8 cellular contexts compared by ENCODE assay signal in the genomic region with DNA sequence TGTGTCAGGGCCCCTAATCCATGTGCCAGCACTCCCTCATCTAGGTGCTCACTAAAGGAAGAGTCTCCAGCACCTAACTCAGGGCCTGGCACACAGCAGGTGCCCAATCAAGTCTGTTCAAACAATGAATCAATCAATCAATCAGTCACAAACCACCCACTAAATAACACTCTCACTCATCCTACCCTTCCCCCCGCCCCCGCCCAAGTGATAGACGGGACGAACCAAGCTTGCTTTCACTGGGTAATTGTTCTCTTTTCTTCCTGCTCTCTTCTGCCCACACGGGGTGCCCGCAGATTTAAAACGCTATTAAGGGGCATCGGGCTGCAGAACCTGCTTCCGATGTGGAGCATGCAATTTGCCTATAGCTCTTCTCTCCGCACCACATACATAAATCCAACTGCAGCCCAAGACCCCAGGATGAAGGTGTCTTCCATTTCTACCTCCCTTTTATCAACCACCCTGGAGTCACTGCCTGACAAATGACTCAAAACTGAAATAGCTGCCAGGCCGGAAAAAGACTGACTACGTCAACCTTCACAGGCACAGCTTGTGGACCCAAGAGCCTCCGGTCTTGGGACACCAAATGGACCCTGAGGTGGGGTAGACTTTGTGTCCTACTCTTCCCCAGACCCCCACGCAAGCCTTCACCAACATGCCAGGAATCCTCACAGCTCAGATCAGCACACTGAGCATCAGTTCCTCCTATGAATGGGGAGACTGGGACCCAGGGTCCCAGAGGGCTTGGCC. TPM values are rescaled to one million over a fixed set of nuclear protein-coding genes. Genes with fewer than 3 reads are reported as not detected.
DNase-seq lines count a peak whose midpoint lies in the region; ATAC-seq and TF ChIP-seq lines count a peak whose summit lies in the region.

No MANE protein-coding gene starts in this region.

- CTCF ChIA-PET in HEK293T (lab: Yijun Ruan, JAX): interaction anchor here (1.8 kb wide), 1 partner anchor 48 kb away, joined by 8 read pairs; no protein-coding TSS in a partner anchor

- DNase-seq in HEK293T (ENCODE audit: extremely low spot score) (no peak), lower leg skin (ENCODE audit: low spot score in 2 of 2) (no peak), NCI-H1092 treated with DMSO at 0.1 percent for 48 hours (lab: John Stamatoyannopoulos, UW) (no peak)
- DNase-seq in activated T-cell treated with anti-CD3 and anti-CD28 coated beads, Interleukin-2, amount 50 U/mL, for 48 hours: peak; percentile 57 to 61
- DNase-seq in stimulated activated CD8-positive, alpha-beta memory T cell treated with anti-CD3 and anti-CD28 coated beads, Interleukin-4, amount 100 ng/mL, for 48 hours: peak; percentile 36

- H3K9me3 ChIP-seq in iPS-15b (ENCODE audit: control insufficient read depth, insufficient read depth, low read length): no peaks in the 10 kb centered on the region

- 54 to 66% methylated on average over 14 of the region's 14 CpGs for WGBS in lower leg skin, 2 donors

- H3K9ac ChIP-seq in iPS-15b (ENCODE audit: low read depth, low read length): no peak overlapping the region

- H3K4me3 ChIP-seq in iPS-15b (ENCODE audit: low read depth, low read length) (peak overlapping the region; percentile 85), lower leg skin (ENCODE audit: low read depth, poor library complexity, severe bottlenecking) (no peak overlapping the region)

- POLR2A ChIA-PET in HEK293T (lab: Yijun Ruan, JAX): interaction anchor here (1.1 to 1.4 kb wide), 2 partner anchors 7 to 15 kb away, joined by 3 to 6 read pairs; no protein-coding TSS in a partner anchor

- peaks cover 16% of the 10 kb centered on the region for H3K4me1 ChIP-seq in iPS-15b (ENCODE audit: control insufficient read depth, insufficient read depth, low read length)

- ATAC-seq in GM19397 (IDR thresholded peaks at IDR 0.05; ENCODE audit: unreplicated experiment) (no peak), HG03280 (IDR thresholded peaks at IDR 0.05; ENCODE audit: unreplicated experiment) (no peak)

- H3K36me3 ChIP-seq in iPS-15b (ENCODE audit: control insufficient read depth, insufficient read depth, low read length): peaks cover 4% of the 10 kb centered on the region

- H3K27me3 ChIP-seq in iPS-15b (ENCODE audit: control insufficient read depth, insufficient read depth, low read length): peaks cover 13% of the 10 kb centered on the region

- intact Hi-C loops in lower leg skin (cut with DNase I; ENCODE audit: low total_unique reads): no loop called here

- TF ChIP-seq POLR2A in lower leg skin (IDR thresholded peaks at IDR 0.05): no peak

- no peak for TF ChIP-seq CTCF in lower leg skin (IDR thresholded peaks at IDR 0.05)

TF ChIP-seq in HEK293T, 16 proteins besides CTCF, POLR2A, EP300 and RAD21:
- TF ChIP-seq ZNF384 (IDR thresholded peaks at IDR 0.05) (no peak), HDGF (IDR thresholded peaks at IDR 0.05; ENCODE audit: borderline replicate concordance) (no peak)
- TF ChIP-seq, protein P1, sequence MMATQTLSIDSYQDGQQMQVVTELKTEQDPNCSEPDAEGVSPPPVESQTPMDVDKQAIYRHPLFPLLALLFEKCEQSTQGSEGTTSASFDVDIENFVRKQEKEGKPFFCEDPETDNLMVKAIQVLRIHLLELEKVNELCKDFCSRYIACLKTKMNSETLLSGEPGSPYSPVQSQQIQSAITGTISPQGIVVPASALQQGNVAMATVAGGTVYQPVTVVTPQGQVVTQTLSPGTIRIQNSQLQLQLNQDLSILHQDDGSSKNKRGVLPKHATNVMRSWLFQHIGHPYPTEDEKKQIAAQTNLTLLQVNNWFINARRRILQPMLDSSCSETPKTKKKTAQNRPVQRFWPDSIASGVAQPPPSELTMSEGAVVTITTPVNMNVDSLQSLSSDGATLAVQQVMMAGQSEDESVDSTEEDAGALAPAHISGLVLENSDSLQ (IDR thresholded peaks at IDR 0.05): peak; percentile 38; the same call in 1 of the 2 replicates

RNA-seq across cellular contexts. Expression of gene KLHL25, which starts 1.7 kb away (rescaled TPM):
- total RNA-seq in lower leg skin: 10 to 100 TPM; 13.9 to 29.0 (median 21.4) TPM

Comparison
In these comparisons a context has a peak if more than half of its experiments do, and no peak if none do; other contexts are left out.
1. DNase-seq: peak in activated T-cell treated with anti-CD3 and anti-CD28 coated beads, Interleukin-2, amount 50 U/mL, for 48 hours (2 of 2) and stimulated activated CD8-positive, alpha-beta memory T cell treated with anti-CD3 and anti-CD28 coated beads, Interleukin-4, amount 100 ng/mL, for 48 hours (single experiment); none in HEK293T (single experiment), lower leg skin (0 of 2) and NCI-H1092 treated with DMSO at 0.1 percent for 48 hours (single experiment).